Comparison of ENCODE assay signal across 30 cellular contexts in the genomic region with DNA sequence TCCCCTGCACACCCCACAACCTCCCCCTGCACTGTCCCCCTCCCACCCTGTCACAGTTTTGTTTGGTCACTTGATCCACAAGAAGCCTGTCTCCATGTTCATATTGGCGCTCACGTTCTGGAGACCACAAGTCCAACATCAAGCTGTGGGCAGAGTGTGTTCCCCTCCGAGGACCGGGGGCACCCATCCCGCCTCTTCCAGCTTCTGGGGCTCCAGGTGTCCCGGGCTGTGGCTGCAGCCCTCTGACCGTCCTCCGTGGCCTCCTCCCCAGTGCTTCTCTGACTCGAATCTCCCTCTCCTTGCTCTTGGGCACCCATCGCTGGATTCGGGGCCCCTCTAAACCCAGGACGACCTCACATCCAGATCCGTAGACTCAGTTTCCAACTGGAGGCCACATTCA. TPM values are rescaled to one million over a fixed set of nuclear protein-coding genes. Genes with fewer than 3 reads are reported as not detected.
"Had no signal": no experiment of that assay in that cellular context is flagged by ENCODE, and none has a peak within 500 bp of the region (broad histone marks: within the 10 kb centered on the region; RNA-seq: fewer than 3 reads in every experiment).

No MANE protein-coding gene starts in this region.

- H3K27ac ChIP-seq: ascending aorta, body of pancreas, Peyer's patch, RWPE1, SJCRH30 had no signal

- H3K27me3 Mint-ChIP-seq: activated CD8-positive, alpha-beta T cell treated with anti-CD3 and anti-CD28 coated beads for 36 hours had no signal

- H3K4me1 Mint-ChIP-seq: activated CD4-positive, alpha-beta T cell treated with anti-CD3 and anti-CD28 coated beads for 36 hours had no signal

- DNase-seq: activated CD4-positive, alpha-beta T cell treated with anti-CD3 and anti-CD28 coated beads for 36 hours; activated CD4-positive, CD25-positive, alpha-beta regulatory T cell; activated CD8-positive, alpha-beta memory T cell treated with anti-CD3 and anti-CD28 coated beads, Interleukin-2, amount 50 U/mL, for 4 hours; activated CD8-positive, alpha-beta T cell treated with anti-CD3 and anti-CD28 coated beads for 36 hours; activated gamma-delta T cell treated with Interleukin-2 at 50 U/mL for 16 hours; activated naive CD4-positive, alpha-beta T cell treated with anti-CD3 and anti-CD28 coated beads, Interleukin-2, amount 50 U/mL, for 16 hours; activated T-cell treated with anti-CD3 and anti-CD28 coated beads, Interleukin-2, amount 50 U/mL, for 72 hours; amniotic stem cell; body of pancreas; central memory CD4-positive, alpha-beta T cell; KG1; NCI-H1092; NCI-H1417 treated with DMSO at 0.1 percent for 48 hours; NCI-H1694; NCI-H2029; NCI-H2107; NCI-H2171 treated with DMSO at 0.1 percent for 48 hours; NCI-H345; NCI-H510A treated with DMSO at 0.1 percent for 48 hours; Peyer's patch; Right ventricle myocardium superior; SJCRH30; T-helper 17 cell; T1000 had no signal

- H3K4me3 ChIP-seq: ascending aorta, body of pancreas, Peyer's patch, SJCRH30 had no signal

- H3K27me3 ChIP-seq: ascending aorta, body of pancreas, Peyer's patch, SJCRH30 had no signal

- H3K9me3 ChIP-seq: ascending aorta, body of pancreas, Peyer's patch, SJCRH30 had no signal

- H3K9me3 Mint-ChIP-seq: activated CD8-positive, alpha-beta T cell treated with anti-CD3 and anti-CD28 coated beads for 36 hours; activated T-cell treated with anti-CD3 and anti-CD28 coated beads, Interleukin-2, amount 50 U/mL, for 72 hours; activated T-helper 2 cell treated with anti-CD3 and anti-CD28 coated beads, Interferon-gamma antibody, Interleukin-2, Interleukin-4, amounts not matched to agents 10 μg/mL and 5 μg/mL and 100 μg/mL, durations not matched to agents 14 hours and 24 hours and 36 hours had no signal

- H3K36me3 ChIP-seq: ascending aorta, Peyer's patch, SJCRH30 had no signal

- H3K27ac Mint-ChIP-seq: activated CD4-positive, alpha-beta T cell treated with anti-CD3 and anti-CD28 coated beads for 36 hours; activated CD8-positive, alpha-beta T cell treated with anti-CD3 and anti-CD28 coated beads for 36 hours; activated T-cell treated with anti-CD3 and anti-CD28 coated beads, Interleukin-2, amount 50 U/mL, for 72 hours; activated T-helper 2 cell treated with anti-CD3 and anti-CD28 coated beads, Interferon-gamma antibody, Interleukin-2, Interleukin-4, amounts not matched to agents 10 μg/mL and 5 μg/mL and 100 μg/mL, durations not matched to agents 14 hours and 24 hours and 36 hours; T-helper 17 cell had no signal

- H3K4me3 Mint-ChIP-seq: activated CD4-positive, alpha-beta T cell treated with anti-CD3 and anti-CD28 coated beads for 36 hours; activated CD8-positive, alpha-beta T cell treated with anti-CD3 and anti-CD28 coated beads for 36 hours; activated T-cell treated with anti-CD3 and anti-CD28 coated beads, Interleukin-2, amount 50 U/mL, for 72 hours; T-helper 17 cell had no signal

- H3K4me1 ChIP-seq: ascending aorta, body of pancreas, Peyer's patch, SJCRH30 had no signal

RNA-seq across cellular contexts. Expression of gene PLEKHG4B, which starts 49.2 kb away (rescaled TPM):
- total RNA-seq: activated CD8-positive, alpha-beta T cell treated with anti-CD3 and anti-CD28 coated beads for 36 hours; activated T-cell treated with anti-CD3 and anti-CD28 coated beads, Interleukin-2, amount 50 U/mL, for 72 hours; activated T-helper 2 cell treated with anti-CD3 and anti-CD28 coated beads, Interferon-gamma antibody, Interleukin-2, Interleukin-4, amounts not matched to agents 10 μg/mL and 5 μg/mL and 100 μg/mL, durations not matched to agents 14 hours and 24 hours and 36 hours; ascending aorta; bronchial epithelial cell; MCF 10A; Right ventricle myocardium superior had no signal

RNA-seq across cellular contexts. Expression of gene LRRC14B, which starts 50.1 kb away (rescaled TPM):
- total RNA-seq: activated T-cell treated with anti-CD3 and anti-CD28 coated beads, Interleukin-2, amount 50 U/mL, for 72 hours; activated T-helper 2 cell treated with anti-CD3 and anti-CD28 coated beads, Interferon-gamma antibody, Interleukin-2, Interleukin-4, amounts not matched to agents 10 μg/mL and 5 μg/mL and 100 μg/mL, durations not matched to agents 14 hours and 24 hours and 36 hours; ascending aorta; body of pancreas; bronchial epithelial cell; chondrocyte; MCF 10A; Peyer's patch; SJCRH30; T-helper 17 cell had no signal
